2 cellular contexts compared by ENCODE assay signal in the genomic region with DNA sequence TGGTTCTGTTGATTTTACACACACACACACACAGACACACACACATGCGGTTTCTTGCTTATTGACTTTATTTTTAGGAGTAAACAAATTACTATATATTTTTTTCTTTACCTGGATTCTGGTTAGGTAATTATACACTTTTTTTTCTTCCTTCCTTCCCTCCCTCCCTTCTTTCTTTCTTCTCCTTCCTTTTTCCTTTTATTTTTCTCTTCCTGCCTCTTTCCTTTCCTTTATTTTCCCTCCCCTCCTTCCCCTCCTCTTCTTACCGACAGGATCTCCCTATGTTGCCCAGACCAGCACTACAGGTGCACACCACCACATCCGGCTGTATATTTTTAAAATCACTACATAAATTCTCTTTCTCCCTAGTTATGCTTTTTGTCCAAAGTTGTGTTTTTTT.
TF ChIP-seq lines count a peak whose summit lies in the region.

No MANE protein-coding gene starts in this region.

TF ChIP-seq in GM23338, 12 proteins besides CTCF, POLR2A, EP300 and RAD21 (continues in another document):
- TF ChIP-seq EZH2 (IDR thresholded peaks at IDR 0.05; ENCODE audit: low read depth, unreplicated experiment) (no peak), POLR2AphosphoS5 (IDR thresholded peaks at IDR 0.05; ENCODE audit: low read depth) (no peak), ZNF114 (CRISPR knock-in tag; IDR thresholded peaks at IDR 0.05) (no peak), CREB1 (CRISPR knock-in tag; IDR thresholded peaks at IDR 0.05; ENCODE audit: low read depth) (no peak), ZNF331 (CRISPR knock-in tag; IDR thresholded peaks at IDR 0.05; ENCODE audit: low read depth) (no peak), STAT1 (IDR thresholded peaks at IDR 0.05; ENCODE audit: unreplicated experiment) (no peak), NANOG (IDR thresholded peaks at IDR 0.05; ENCODE audit: borderline replicate concordance) (no peak)
- TF ChIP-seq, protein P1, sequence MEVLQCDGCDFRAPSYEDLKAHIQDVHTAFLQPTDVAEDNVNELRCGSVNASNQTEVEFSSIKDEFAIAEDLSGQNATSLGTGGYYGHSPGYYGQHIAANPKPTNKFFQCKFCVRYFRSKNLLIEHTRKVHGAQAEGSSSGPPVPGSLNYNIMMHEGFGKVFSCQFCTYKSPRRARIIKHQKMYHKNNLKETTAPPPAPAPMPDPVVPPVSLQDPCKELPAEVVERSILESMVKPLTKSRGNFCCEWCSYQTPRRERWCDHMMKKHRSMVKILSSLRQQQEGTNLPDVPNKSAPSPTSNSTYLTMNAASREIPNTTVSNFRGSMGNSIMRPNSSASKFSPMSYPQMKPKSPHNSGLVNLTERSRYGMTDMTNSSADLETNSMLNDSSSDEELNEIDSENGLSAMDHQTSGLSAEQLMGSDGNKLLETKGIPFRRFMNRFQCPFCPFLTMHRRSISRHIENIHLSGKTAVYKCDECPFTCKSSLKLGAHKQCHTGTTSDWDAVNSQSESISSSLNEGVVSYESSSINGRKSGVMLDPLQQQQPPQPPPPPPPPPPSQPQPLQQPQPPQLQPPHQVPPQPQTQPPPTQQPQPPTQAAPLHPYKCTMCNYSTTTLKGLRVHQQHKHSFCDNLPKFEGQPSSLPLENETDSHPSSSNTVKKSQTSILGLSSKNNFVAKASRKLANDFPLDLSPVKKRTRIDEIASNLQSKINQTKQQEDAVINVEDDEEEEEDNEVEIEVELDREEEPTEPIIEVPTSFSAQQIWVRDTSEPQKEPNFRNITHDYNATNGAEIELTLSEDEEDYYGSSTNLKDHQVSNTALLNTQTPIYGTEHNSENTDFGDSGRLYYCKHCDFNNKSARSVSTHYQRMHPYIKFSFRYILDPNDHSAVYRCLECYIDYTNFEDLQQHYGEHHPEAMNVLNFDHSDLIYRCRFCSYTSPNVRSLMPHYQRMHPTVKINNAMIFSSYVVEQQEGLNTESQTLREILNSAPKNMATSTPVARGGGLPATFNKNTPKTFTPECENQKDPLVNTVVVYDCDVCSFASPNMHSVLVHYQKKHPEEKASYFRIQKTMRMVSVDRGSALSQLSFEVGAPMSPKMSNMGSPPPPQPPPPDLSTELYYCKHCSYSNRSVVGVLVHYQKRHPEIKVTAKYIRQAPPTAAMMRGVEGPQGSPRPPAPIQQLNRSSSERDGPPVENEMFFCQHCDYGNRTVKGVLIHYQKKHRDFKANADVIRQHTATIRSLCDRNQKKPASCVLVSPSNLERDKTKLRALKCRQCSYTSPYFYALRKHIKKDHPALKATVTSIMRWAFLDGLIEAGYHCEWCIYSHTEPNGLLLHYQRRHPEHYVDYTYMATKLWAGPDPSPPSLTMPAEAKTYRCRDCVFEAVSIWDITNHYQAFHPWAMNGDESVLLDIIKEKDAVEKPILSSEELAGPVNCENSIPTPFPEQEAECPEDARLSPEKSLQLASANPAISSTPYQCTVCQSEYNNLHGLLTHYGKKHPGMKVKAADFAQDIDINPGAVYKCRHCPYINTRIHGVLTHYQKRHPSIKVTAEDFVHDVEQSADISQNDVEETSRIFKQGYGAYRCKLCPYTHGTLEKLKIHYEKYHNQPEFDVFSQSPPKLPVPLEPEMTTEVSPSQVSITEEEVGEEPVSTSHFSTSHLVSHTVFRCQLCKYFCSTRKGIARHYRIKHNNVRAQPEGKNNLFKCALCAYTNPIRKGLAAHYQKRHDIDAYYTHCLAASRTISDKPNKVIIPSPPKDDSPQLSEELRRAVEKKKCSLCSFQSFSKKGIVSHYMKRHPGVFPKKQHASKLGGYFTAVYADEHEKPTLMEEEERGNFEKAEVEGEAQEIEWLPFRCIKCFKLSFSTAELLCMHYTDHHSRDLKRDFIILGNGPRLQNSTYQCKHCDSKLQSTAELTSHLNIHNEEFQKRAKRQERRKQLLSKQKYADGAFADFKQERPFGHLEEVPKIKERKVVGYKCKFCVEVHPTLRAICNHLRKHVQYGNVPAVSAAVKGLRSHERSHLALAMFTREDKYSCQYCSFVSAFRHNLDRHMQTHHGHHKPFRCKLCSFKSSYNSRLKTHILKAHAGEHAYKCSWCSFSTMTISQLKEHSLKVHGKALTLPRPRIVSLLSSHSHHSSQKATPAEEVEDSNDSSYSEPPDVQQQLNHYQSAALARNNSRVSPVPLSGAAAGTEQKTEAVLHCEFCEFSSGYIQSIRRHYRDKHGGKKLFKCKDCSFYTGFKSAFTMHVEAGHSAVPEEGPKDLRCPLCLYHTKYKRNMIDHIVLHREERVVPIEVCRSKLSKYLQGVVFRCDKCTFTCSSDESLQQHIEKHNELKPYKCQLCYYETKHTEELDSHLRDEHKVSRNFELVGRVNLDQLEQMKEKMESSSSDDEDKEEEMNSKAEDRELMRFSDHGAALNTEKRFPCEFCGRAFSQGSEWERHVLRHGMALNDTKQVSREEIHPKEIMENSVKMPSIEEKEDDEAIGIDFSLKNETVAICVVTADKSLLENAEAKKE (CRISPR knock-in tag; IDR thresholded peaks at IDR 0.05) = no peak
- TF ChIP-seq, protein P2, sequence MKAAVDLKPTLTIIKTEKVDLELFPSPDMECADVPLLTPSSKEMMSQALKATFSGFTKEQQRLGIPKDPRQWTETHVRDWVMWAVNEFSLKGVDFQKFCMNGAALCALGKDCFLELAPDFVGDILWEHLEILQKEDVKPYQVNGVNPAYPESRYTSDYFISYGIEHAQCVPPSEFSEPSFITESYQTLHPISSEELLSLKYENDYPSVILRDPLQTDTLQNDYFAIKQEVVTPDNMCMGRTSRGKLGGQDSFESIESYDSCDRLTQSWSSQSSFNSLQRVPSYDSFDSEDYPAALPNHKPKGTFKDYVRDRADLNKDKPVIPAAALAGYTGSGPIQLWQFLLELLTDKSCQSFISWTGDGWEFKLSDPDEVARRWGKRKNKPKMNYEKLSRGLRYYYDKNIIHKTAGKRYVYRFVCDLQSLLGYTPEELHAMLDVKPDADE (IDR thresholded peaks at IDR 0.05) = no peak
- TF ChIP-seq, protein P3, sequence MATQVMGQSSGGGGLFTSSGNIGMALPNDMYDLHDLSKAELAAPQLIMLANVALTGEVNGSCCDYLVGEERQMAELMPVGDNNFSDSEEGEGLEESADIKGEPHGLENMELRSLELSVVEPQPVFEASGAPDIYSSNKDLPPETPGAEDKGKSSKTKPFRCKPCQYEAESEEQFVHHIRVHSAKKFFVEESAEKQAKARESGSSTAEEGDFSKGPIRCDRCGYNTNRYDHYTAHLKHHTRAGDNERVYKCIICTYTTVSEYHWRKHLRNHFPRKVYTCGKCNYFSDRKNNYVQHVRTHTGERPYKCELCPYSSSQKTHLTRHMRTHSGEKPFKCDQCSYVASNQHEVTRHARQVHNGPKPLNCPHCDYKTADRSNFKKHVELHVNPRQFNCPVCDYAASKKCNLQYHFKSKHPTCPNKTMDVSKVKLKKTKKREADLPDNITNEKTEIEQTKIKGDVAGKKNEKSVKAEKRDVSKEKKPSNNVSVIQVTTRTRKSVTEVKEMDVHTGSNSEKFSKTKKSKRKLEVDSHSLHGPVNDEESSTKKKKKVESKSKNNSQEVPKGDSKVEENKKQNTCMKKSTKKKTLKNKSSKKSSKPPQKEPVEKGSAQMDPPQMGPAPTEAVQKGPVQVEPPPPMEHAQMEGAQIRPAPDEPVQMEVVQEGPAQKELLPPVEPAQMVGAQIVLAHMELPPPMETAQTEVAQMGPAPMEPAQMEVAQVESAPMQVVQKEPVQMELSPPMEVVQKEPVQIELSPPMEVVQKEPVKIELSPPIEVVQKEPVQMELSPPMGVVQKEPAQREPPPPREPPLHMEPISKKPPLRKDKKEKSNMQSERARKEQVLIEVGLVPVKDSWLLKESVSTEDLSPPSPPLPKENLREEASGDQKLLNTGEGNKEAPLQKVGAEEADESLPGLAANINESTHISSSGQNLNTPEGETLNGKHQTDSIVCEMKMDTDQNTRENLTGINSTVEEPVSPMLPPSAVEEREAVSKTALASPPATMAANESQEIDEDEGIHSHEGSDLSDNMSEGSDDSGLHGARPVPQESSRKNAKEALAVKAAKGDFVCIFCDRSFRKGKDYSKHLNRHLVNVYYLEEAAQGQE (IDR thresholded peaks at IDR 0.05; ENCODE audit: unreplicated experiment) = no peak

TF ChIP-seq in K562, 482 proteins besides CTCF, POLR2A, EP300 and RAD21:
- TF ChIP-seq, protein P4, sequence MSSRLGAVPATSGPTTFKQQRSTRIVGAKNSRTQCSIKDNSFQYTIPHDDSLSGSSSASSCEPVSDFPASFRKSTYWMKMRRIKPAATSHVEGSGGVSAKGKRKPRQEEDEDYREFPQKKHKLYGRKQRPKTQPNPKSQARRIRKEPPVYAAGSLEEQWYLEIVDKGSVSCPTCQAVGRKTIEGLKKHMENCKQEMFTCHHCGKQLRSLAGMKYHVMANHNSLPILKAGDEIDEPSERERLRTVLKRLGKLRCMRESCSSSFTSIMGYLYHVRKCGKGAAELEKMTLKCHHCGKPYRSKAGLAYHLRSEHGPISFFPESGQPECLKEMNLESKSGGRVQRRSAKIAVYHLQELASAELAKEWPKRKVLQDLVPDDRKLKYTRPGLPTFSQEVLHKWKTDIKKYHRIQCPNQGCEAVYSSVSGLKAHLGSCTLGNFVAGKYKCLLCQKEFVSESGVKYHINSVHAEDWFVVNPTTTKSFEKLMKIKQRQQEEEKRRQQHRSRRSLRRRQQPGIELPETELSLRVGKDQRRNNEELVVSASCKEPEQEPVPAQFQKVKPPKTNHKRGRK (tag; IDR thresholded peaks at IDR 0.05) = peak; percentile 88
- TF ChIP-seq, protein P5, sequence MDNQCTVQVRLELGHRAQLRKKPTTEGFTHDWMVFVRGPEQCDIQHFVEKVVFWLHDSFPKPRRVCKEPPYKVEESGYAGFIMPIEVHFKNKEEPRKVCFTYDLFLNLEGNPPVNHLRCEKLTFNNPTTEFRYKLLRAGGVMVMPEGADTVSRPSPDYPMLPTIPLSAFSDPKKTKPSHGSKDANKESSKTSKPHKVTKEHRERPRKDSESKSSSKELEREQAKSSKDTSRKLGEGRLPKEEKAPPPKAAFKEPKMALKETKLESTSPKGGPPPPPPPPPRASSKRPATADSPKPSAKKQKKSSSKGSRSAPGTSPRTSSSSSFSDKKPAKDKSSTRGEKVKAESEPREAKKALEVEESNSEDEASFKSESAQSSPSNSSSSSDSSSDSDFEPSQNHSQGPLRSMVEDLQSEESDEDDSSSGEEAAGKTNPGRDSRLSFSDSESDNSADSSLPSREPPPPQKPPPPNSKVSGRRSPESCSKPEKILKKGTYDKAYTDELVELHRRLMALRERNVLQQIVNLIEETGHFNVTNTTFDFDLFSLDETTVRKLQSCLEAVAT (IDR thresholded peaks at IDR 0.05) = no peak
